ENCODE assay signal across 8 cellular contexts in genomic region chr17:8210761-8211458, GRCh38.
DNase-seq lines count a peak whose midpoint lies in the region; ATAC-seq and TF ChIP-seq lines count a peak whose summit lies in the region.

No MANE protein-coding gene starts in this region.

- ATAC-seq in effector memory CD8-positive, alpha-beta T cell (replicated peaks): peak; percentile 46
- no peak for ATAC-seq in GM18520 (IDR thresholded peaks at IDR 0.05; ENCODE audit: unreplicated experiment)

- DNase-seq in NCI-H526 treated with DMSO at 0.1 percent for 48 hours (lab: John Stamatoyannopoulos, UW) (peak; percentile 70), nephron progenitor cell (no peak), DMS79 treated with DMSO at 0.1 percent for 48 hours (lab: John Stamatoyannopoulos, UW) (no peak), superior temporal gyrus (ENCODE audit: extremely low spot score) (no peak), D341Med (ENCODE audit: low spot score) (no peak)
- no peak for DNase-seq in effector memory CD8-positive, alpha-beta T cell

- TF ChIP-seq CTCF in nephron progenitor cell (IDR thresholded peaks at IDR 0.05): no peak

- peaks cover 16 to 18% of the 10 kb centered on the region in 2 donors for H3K4me1 Mint-ChIP-seq in effector memory CD8-positive, alpha-beta T cell (ENCODE audit: low read depth in 2 of 2)
- peaks cover 44% of the 10 kb centered on the region for H3K4me1 Mint-ChIP-seq in nephron progenitor cell

- no peaks in the 10 kb centered on the region for H3K9me3 Mint-ChIP-seq in effector memory CD8-positive, alpha-beta T cell
- no peaks in the 10 kb centered on the region for H3K9me3 Mint-ChIP-seq in nephron progenitor cell

- H3K27me3 Mint-ChIP-seq in effector memory CD8-positive, alpha-beta T cell: no peaks in the 10 kb centered on the region
- peaks cover 17% of the 10 kb centered on the region for H3K27me3 Mint-ChIP-seq in nephron progenitor cell (ENCODE audit: low read depth, poor library complexity)

- peak; percentile 26 for TF ChIP-seq POLR2A in GM19099 (IDR thresholded peaks at IDR 0.05; ENCODE audit: extremely low read depth, insufficient read length, low read depth)

- peak overlapping the region; percentile 87 to 90 for H3K27ac Mint-ChIP-seq in effector memory CD8-positive, alpha-beta T cell
- peak overlapping the region; percentile 95 for H3K27ac Mint-ChIP-seq in nephron progenitor cell

- peaks cover 21% of the 10 kb centered on the region for H3K36me3 Mint-ChIP-seq in effector memory CD8-positive, alpha-beta T cell (ENCODE audit: insufficient read depth)
- H3K36me3 Mint-ChIP-seq in nephron progenitor cell (ENCODE audit: low read depth): peaks cover 18% of the 10 kb centered on the region

- H3K4me3 Mint-ChIP-seq in effector memory CD8-positive, alpha-beta T cell: peak overlapping the region; percentile 88 to 95
- peak overlapping the region; percentile 93 for H3K4me3 Mint-ChIP-seq in nephron progenitor cell
